Comparison of ENCODE assay signal across 17 cellular contexts in genomic region chr9:134728801-134729495, GRCh38.
DNase-seq lines count a peak whose midpoint lies in the region; ATAC-seq and TF ChIP-seq lines count a peak whose summit lies in the region.
"Had no signal": no experiment of that assay in that cellular context is flagged by ENCODE, and none has a peak within 500 bp of the region (broad histone marks: within the 10 kb centered on the region; RNA-seq: fewer than 3 reads in every experiment).

No MANE protein-coding gene starts in this region.

- H3K4me3 ChIP-seq in sigmoid colon (no peak overlapping the region), A673 (ENCODE audit: low read depth, low read length, poor library complexity, severe bottlenecking) (no peak overlapping the region)
- H3K4me3 ChIP-seq: GM23248 had no signal

- H3K27me3 Mint-ChIP-seq in endothelial cell (ENCODE audit: unreplicated experiment): peaks cover 7% of the 10 kb centered on the region

- H3K4me3 Mint-ChIP-seq in endothelial cell (ENCODE audit: unreplicated experiment): peak overlapping the region; percentile 19
- H3K4me3 Mint-ChIP-seq: CD8-positive, alpha-beta T cell had no signal

- intact Hi-C loops in left ventricle myocardium superior (cut with micrococcal nuclease) (no loop called here), cardiac septum (cut with DNase I) (no loop called here), sigmoid colon (cut with DNase I) (no loop called here), A673 (cut with micrococcal nuclease; ENCODE audit: unreplicated experiment) (no loop called here)

- H3K27ac ChIP-seq in sigmoid colon: peak overlapping the region in 3 of 4 donors; percentile 27 to 58 (median 45)
- H3K27ac ChIP-seq in A673 (ENCODE audit: low read depth, low read length, poor library complexity, severe bottlenecking): no peak overlapping the region

- no peak for ATAC-seq in left ventricle myocardium superior
- ATAC-seq: CD8-positive, alpha-beta T cell; HCT116 had no signal

- H3K36me3 ChIP-seq in sigmoid colon (peaks cover 0 to 21% (median 2%) of the 10 kb centered on the region in 4 donors), A673 (ENCODE audit: insufficient read depth, low read length, poor library complexity, severe bottlenecking) (no peaks in the 10 kb centered on the region)

- H3K27ac Mint-ChIP-seq in endothelial cell (ENCODE audit: unreplicated experiment): no peak overlapping the region
- H3K27ac Mint-ChIP-seq: CD8-positive, alpha-beta T cell had no signal

- no peaks in the 10 kb centered on the region for H3K9me3 ChIP-seq in sigmoid colon
- H3K9me3 ChIP-seq in A673 (ENCODE audit: low read depth, low read length, poor library complexity, severe bottlenecking): no peaks in the 10 kb centered on the region

- peaks cover 7% of the 10 kb centered on the region for H3K36me3 Mint-ChIP-seq in endothelial cell (ENCODE audit: low read depth, unreplicated experiment)
- H3K36me3 Mint-ChIP-seq: CD8-positive, alpha-beta T cell had no signal

- TF ChIP-seq CTCF in endothelial cell (IDR thresholded peaks at IDR 0.05; ENCODE audit: unreplicated experiment) (no peak), sigmoid colon (IDR thresholded peaks at IDR 0.05) (no peak), A673 (conservative IDR thresholded peaks at IDR 0.05; ENCODE audit: low read depth, low read length) (no peak)

- H3K27me3 ChIP-seq in sigmoid colon (no peaks in the 10 kb centered on the region), A673 (replicated peaks; ENCODE audit: insufficient read depth, low read depth, low read length, poor library complexity) (no peaks in the 10 kb centered on the region)

- peak; percentile 21 for DNase-seq in left ventricle myocardium superior
- DNase-seq in cardiac septum (ENCODE audit: low spot score): no peak
- DNase-seq in endothelial cell (ENCODE audit: low spot score): no peak
- DNase-seq in sigmoid colon: peak; percentile 66
- DNase-seq in A673 (ENCODE audit: low spot score): no peak
- no peak for DNase-seq in stimulated activated CD4-positive, alpha-beta T cell treated with anti-CD3 and anti-CD28 coated beads, Interleukin-2, amount 100 ng/mL, for 24 hours
- DNase-seq in dermis blood vessel endothelial cell: no peak
- DNase-seq: Calu3; CD8-positive, alpha-beta T cell; NCI-H1105; NCI-H2081 treated with DMSO at 0.1 percent for 48 hours; NCI-H510A; NCI-H748 treated with DMSO at 0.1 percent for 48 hours; NK-92 treated with Interleukin-12 subunit alpha and Interleukin-12 subunit beta, amount 100 ng/mL, for 24 hours; SHP77 treated with DMSO at 0.1 percent for 48 hours had no signal

- no peak for TF ChIP-seq POLR2A in sigmoid colon (IDR thresholded peaks at IDR 0.05)

- no peak for TF ChIP-seq EP300 in sigmoid colon (IDR thresholded peaks at IDR 0.05)

- BruUV-seq in A673 (replicated peaks; lab: Mats Ljungman, UMichigan): no TSS peak

- POLR2A ChIA-PET in A673 (lab: Charles Lee; ENCODE audit: low non-redundant PET): no interaction called here

- CTCF ChIA-PET in A673 (lab: Charles Lee): interaction anchor here (0.7 kb wide), 1 partner anchor 73 kb away, joined by 3 read pairs; no protein-coding TSS in a partner anchor

- peaks cover 2% of the 10 kb centered on the region for H3K4me1 Mint-ChIP-seq in endothelial cell (ENCODE audit: unreplicated experiment)

- no peaks in the 10 kb centered on the region for H3K9me3 Mint-ChIP-seq in endothelial cell (ENCODE audit: unreplicated experiment)
- H3K9me3 Mint-ChIP-seq: CD8-positive, alpha-beta T cell had no signal

- H3K4me1 ChIP-seq in sigmoid colon (peaks cover 0 to 59% (median 56%) of the 10 kb centered on the region in 4 donors), A673 (ENCODE audit: insufficient read depth, low read length, poor library complexity, severe bottlenecking) (no peaks in the 10 kb centered on the region)

- WGBS in sigmoid colon, 2 donors: 88% methylated on average over 28 of the region's 28 CpGs

Comparison
In these comparisons a context has a peak if more than half of its experiments do, and no peak if none do; other contexts are left out.
1. DNase-seq: peak in left ventricle myocardium superior (single experiment) and sigmoid colon (single experiment); none in cardiac septum (single experiment), endothelial cell (single experiment), A673 (single experiment), stimulated activated CD4-positive, alpha-beta T cell treated with anti-CD3 and anti-CD28 coated beads, Interleukin-2, amount 100 ng/mL, for 24 hours (0 of 2) and dermis blood vessel endothelial cell (single experiment).